Comparison of ENCODE assay signal across 13 cellular contexts in the genomic region with DNA sequence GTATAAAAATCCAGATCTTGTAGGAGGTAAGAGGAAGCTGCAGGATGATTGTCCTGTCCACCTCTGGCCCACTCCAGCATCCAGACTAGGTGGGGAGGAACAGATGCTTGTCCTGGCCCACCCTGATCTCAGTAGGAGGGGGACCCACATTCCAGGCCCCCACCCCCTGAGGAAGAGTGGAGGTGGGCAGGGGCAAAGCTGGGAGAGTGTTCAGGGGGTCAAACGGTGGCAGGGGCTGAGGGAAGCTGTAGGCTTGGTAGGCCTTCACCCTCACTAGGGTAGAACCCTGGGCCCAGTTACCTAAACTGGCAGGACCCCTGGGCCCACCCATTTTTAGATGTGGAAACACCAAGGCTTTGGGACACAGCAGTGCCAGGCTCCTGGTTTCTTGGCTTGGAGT. TPM values are rescaled to one million over a fixed set of nuclear protein-coding genes. Genes with fewer than 3 reads are reported as not detected.
DNase-seq lines count a peak whose midpoint lies in the region; FAIRE-seq and TF ChIP-seq lines count a peak whose summit lies in the region.
"Had no signal": no experiment of that assay in that cellular context is flagged by ENCODE, and none has a peak within 500 bp of the region (broad histone marks: within the 10 kb centered on the region; RNA-seq: fewer than 3 reads in every experiment).

No MANE protein-coding gene starts in this region.

- peaks cover 0 to 18% of the 10 kb centered on the region in 2 experiments for H4K20me1 ChIP-seq in H1 (replicated peaks in 1 of 2; ENCODE audit: control insufficient read depth in 1 of 2, insufficient read depth in 2 of 2, low read length in 2 of 2)

- TF ChIP-seq CTCF in right atrium auricular region (IDR thresholded peaks at IDR 0.05) (no peak), H1 (IDR thresholded peaks at IDR 0.05; ENCODE audit: control extremely low read depth in 1 of 3, insufficient read depth in 1 of 3, low read depth in 1 of 3, low read length in 3 of 3) (no peak), uterus (IDR thresholded peaks at IDR 0.05) (no peak)

- TF ChIP-seq EP300 in H1 (IDR thresholded peaks at IDR 0.05; ENCODE audit: borderline replicate concordance in 1 of 2, low read depth in 2 of 2, low read length in 2 of 2): no peak

- no peaks in the 10 kb centered on the region for H3K36me3 ChIP-seq in right atrium auricular region
- H3K36me3 ChIP-seq in H1 (ENCODE audit: control insufficient read depth in 2 of 4, insufficient read depth in 4 of 4, low read length in 3 of 4): no peaks in the 10 kb centered on the region
- H3K36me3 ChIP-seq in uterus: no peaks in the 10 kb centered on the region

- no peak overlapping the region for H2AK5ac ChIP-seq in H1 (ENCODE audit: low read depth, low read length)

- no peak overlapping the region for H3K4me2 ChIP-seq in H1 (ENCODE audit: insufficient read depth in 1 of 2, low read depth in 2 of 2, low read length in 2 of 2)

- FAIRE-seq in H1 (lab: Jason Lieb, UNC): no peak

- 0 out of 2 replicates have a peak overlapping the region, but pooled peaks have one; percentile 35 for H2BK5ac ChIP-seq in H1 (ENCODE audit: low read depth, low read length)

- H3K4ac ChIP-seq in H1 (replicated peaks; ENCODE audit: insufficient read length, low read depth, low read length): no peak overlapping the region

- no peaks in the 10 kb centered on the region for H3K79me2 ChIP-seq in H1 (ENCODE audit: control insufficient read depth in 1 of 2, insufficient read depth in 2 of 2, low read length in 2 of 2)

- CTCF ChIA-PET in H1 (lab: Charles Lee; ENCODE audit: partially characterized antibody): interaction anchor here (0.6 to 58.8 kb wide), 12 partner anchors 9 to 128 kb away, joined by 3 to 2442 read pairs (median 6); a partner anchor contains a TSS

- POLR2A ChIA-PET in H1 (lab: Charles Lee; ENCODE audit: partially characterized antibody): interaction anchor here (0.7 to 4.4 kb wide), 9 partner anchors 10 to 71 kb away, joined by 3 to 22 read pairs (median 4); a partner anchor contains a TSS

- H4K91ac ChIP-seq in H1 (replicated peaks; ENCODE audit: insufficient read length, low read length): no peak overlapping the region

- H3K23ac ChIP-seq in H1 (ENCODE audit: insufficient read length): no peak overlapping the region

- H3K9me3 ChIP-seq in right atrium auricular region (no peaks in the 10 kb centered on the region), H1 (ENCODE audit: insufficient read depth in 2 of 2, low read depth in 1 of 2, low read length in 1 of 2) (no peaks in the 10 kb centered on the region), uterus (no peaks in the 10 kb centered on the region)

- H2BK120ac ChIP-seq in H1 (replicated peaks; ENCODE audit: low read depth, low read length): no peak overlapping the region

- TF ChIP-seq POLR2A in H1 (IDR thresholded peaks at IDR 0.05; ENCODE audit: control extremely low read depth in 1 of 2, low read depth in 2 of 2, low read length in 2 of 2) (no peak), uterus (IDR thresholded peaks at IDR 0.05) (no peak)

- no peak overlapping the region for H2BK12ac ChIP-seq in H1 (ENCODE audit: low read depth, low read length)

- H3K4me1 ChIP-seq in right atrium auricular region (peaks cover 0 to 71% of the 10 kb centered on the region in 2 donors), H1 (replicated peaks in 1 of 4; ENCODE audit: control insufficient read depth in 3 of 4, insufficient read depth in 4 of 4, low read length in 3 of 4) (peaks cover 0 to 25% (median 15%) of the 10 kb centered on the region in 4 experiments; a peak in 6 of 7 replicates), uterus (peaks cover 0 to 5% of the 10 kb centered on the region in 2 donors)

- H3K23me2 ChIP-seq in H1 (ENCODE audit: low read depth, low read length): peaks cover 4% of the 10 kb centered on the region; the same call in 1 of the 2 replicates

- TF ChIP-seq RAD21 in H1 (IDR thresholded peaks at IDR 0.05 in 1 of 2, conservative IDR thresholded peaks at IDR 0.05 in 1 of 2; ENCODE audit: low read depth in 2 of 2, low read length in 2 of 2): no peak

- no peak overlapping the region for H3K18ac ChIP-seq in H1 (ENCODE audit: extremely low read depth, low read length)

- H4K8ac ChIP-seq in H1 (ENCODE audit: extremely low read depth, insufficient read depth, low read length): no peak overlapping the region

- no peak overlapping the region for H3K9ac ChIP-seq in H1 (replicated peaks in 1 of 4; ENCODE audit: extremely low read depth in 1 of 4, low read depth in 3 of 4, low read length in 3 of 4)

- no peak overlapping the region for H3K14ac ChIP-seq in H1 (ENCODE audit: insufficient read length)

- no peaks in the 10 kb centered on the region for H3K27me3 ChIP-seq in right atrium auricular region
- H3K27me3 ChIP-seq in H1 (replicated peaks in 1 of 4; ENCODE audit: control insufficient read depth in 3 of 4, extremely low read depth in 1 of 4, insufficient read depth in 3 of 4, low read length in 3 of 4): peaks cover 0 to 21% (median 11%) of the 10 kb centered on the region in 4 experiments; a peak in 4 of 7 replicates
- H3K27me3 ChIP-seq in uterus: no peaks in the 10 kb centered on the region

- no peak overlapping the region for H4K5ac ChIP-seq in H1 (ENCODE audit: insufficient read length, low read depth, low read length)

- H2BK15ac ChIP-seq in H1 (ENCODE audit: low read length): no peak overlapping the region

- DNase-seq in right atrium auricular region (ENCODE audit: low spot score): no peak
- no peak for DNase-seq in cardiac septum (ENCODE audit: low spot score)
- no peak for DNase-seq in H1 (ENCODE audit: low read depth in 1 of 2, low spot score in 2 of 2)
- DNase-seq in posterior vena cava (ENCODE audit: low spot score): peak; percentile 75
- no peak for DNase-seq in uterus
- no peak for DNase-seq in stimulated activated naive CD4-positive, alpha-beta T cell (lab: John Stamatoyannopoulos, UW)
- DNase-seq in stimulated activated CD4-positive, alpha-beta T cell treated with anti-CD3 and anti-CD28 coated beads, Interleukin-2, amount 100 ng/mL, for 48 hours: no peak
- DNase-seq in G401 (ENCODE audit: low spot score): no peak
- DNase-seq: activated CD4-positive, alpha-beta T cell treated with anti-CD3 and anti-CD28 coated beads, Interleukin-2, amount 50 U/mL, for 48 hours; activated naive CD4-positive, alpha-beta T cell treated with anti-CD3 and anti-CD28 coated beads for 36 hours; glutamatergic neuron; NCI-H2081 had no signal

- WGBS in H1 (ENCODE audit: extremely low coverage in 1 of 2, insufficient coverage in 1 of 2, insufficient read length in 1 of 2, insufficient replicate concordance in 2 of 2, low coverage in 1 of 2, low lambda C conversion rate in 2 of 2, missing lambda C conversion rate in 1 of 2), 2 experiments: 87% methylated on average over 1 of the region's 1 CpG; no CpG with 5 or more reads in 1 of the 2 experiments

- H3K27ac ChIP-seq in right atrium auricular region (peak overlapping the region; percentile 76 to 78), H1 (ENCODE audit: low read depth, low read length) (no peak overlapping the region), uterus (peak overlapping the region; percentile 55 to 71)

- in situ Hi-C loops in G401 (cut with HindIII; ENCODE audit: low sequenced_read_pairs): no loop called here

- H3K4me3 ChIP-seq in right atrium auricular region (no peak overlapping the region), H1 (ENCODE audit: extremely low read depth in 1 of 4, insufficient read depth in 2 of 4, low read depth in 3 of 4, low read length in 4 of 4) (no peak overlapping the region), uterus (no peak overlapping the region)

- no peaks in the 10 kb centered on the region for H3K79me1 ChIP-seq in H1 (ENCODE audit: low read depth, low read length)

- intact Hi-C loops in cardiac septum (cut with DNase I): no loop called here
- intact Hi-C loops in posterior vena cava (cut with DNase I): loop anchor here (5.0 kb wide), 3 partner anchors 35 to 1785 kb away; a partner anchor contains a TSS
- intact Hi-C loops in uterus (cut with DNase I; ENCODE audit: low total_unique reads): loop anchor here (5.0 kb wide), 1 partner anchor 60 kb away; no protein-coding TSS in a partner anchor

- H2BK20ac ChIP-seq in H1 (ENCODE audit: low read length): no peak overlapping the region

- no peak overlapping the region for H2AFZ ChIP-seq in H1 (ENCODE audit: low read length)

- no peak overlapping the region for H3K56ac ChIP-seq in H1 (replicated peaks; ENCODE audit: insufficient read length, low read depth, low read length)

RNA-seq across cellular contexts. Expression of a gene that starts 4.1 kb away (rescaled TPM):
- total RNA-seq in right atrium auricular region (10 to 100 TPM; 48.9 to 52.0 TPM), cardiac septum (20.7 TPM), posterior vena cava (10 to 100 TPM; 28.5 to 33.8 TPM), uterus (10 to 100 TPM in 3 of 4 donors, 1 to 10 TPM in 1; 1.3 to 50.5 (median 15.4) TPM)
- total RNA-seq in H1 (2021; fragmentation: NEBNext Ultra II Directional; extraction: Animal tissue kit (Norgen Biotek cat#: 25700)): 14.0 and 14.1 TPM in 2 replicates
- polyA plus RNA-seq in H1 (2011; rRNA removed): 9.5 and 12.1 TPM in 2 replicates
- 9.6 TPM for polyA plus RNA-seq in H1 (2011; cell fraction: cytosol; rRNA removed)
- 16.1 TPM for polyA plus RNA-seq in H1 (2011; cell fraction: nucleus; rRNA removed)
- polyA plus RNA-seq in H1 (2012, experiment 1 of 2): 8.3 to 11.4 TPM (median 10.2 TPM) in 4 replicates
- polyA plus RNA-seq in H1 (2012, experiment 2 of 2): 8.6 TPM
- 9.4 TPM for polyA plus RNA-seq in H1 (2013, experiment 1 of 2)
- 10.8 TPM for polyA plus RNA-seq in H1 (2013, experiment 2 of 2)
- polyA minus RNA-seq in H1 (2011; rRNA and poly(A)+ RNA removed): 7.2 and 7.3 TPM in 2 replicates
- 6.8 TPM for polyA minus RNA-seq in H1 (2011; cell fraction: cytosol; rRNA and poly(A)+ RNA removed)
- polyA minus RNA-seq in H1 (2011; cell fraction: nucleus; rRNA and poly(A)+ RNA removed): 7.3 TPM
- total RNA-seq in G401 (2014; rRNA removed; shearing (Covaris generic)): 32.3 and 34.4 TPM in 2 replicates

RNA-seq across cellular contexts. Expression of a gene that starts 18.5 kb away (rescaled TPM):
- total RNA-seq in right atrium auricular region (10 to 100 TPM; 19.8 to 26.8 TPM), cardiac septum (26.3 TPM), posterior vena cava (10 to 100 TPM; 18.3 to 33.5 TPM), uterus (100 to 1,000 TPM in 1 of 4 donors, 10 to 100 TPM in 3; 13.5 to 105 (median 48.7) TPM)
- total RNA-seq in H1 (2021; fragmentation: NEBNext Ultra II Directional; extraction: Animal tissue kit (Norgen Biotek cat#: 25700)): 6.7 and 9.4 TPM in 2 replicates
- 5.0 and 5.2 TPM in 2 replicates for polyA plus RNA-seq in H1 (2011; rRNA removed)
- polyA plus RNA-seq in H1 (2011; cell fraction: cytosol; rRNA removed): 6.0 TPM
- 31.6 TPM for polyA plus RNA-seq in H1 (2011; cell fraction: nucleus; rRNA removed)
- polyA plus RNA-seq in H1 (2012, experiment 1 of 2): 4.1 to 5.7 TPM (median 5.2 TPM) in 4 replicates
- polyA plus RNA-seq in H1 (2012, experiment 2 of 2): 3.1 TPM
- polyA plus RNA-seq in H1 (2013, experiment 1 of 2): 4.2 TPM
- 3.9 TPM for polyA plus RNA-seq in H1 (2013, experiment 2 of 2)
- polyA minus RNA-seq in H1 (2011; rRNA and poly(A)+ RNA removed): 5.2 and 8.0 TPM in 2 replicates
- 1.8 TPM for polyA minus RNA-seq in H1 (2011; cell fraction: cytosol; rRNA and poly(A)+ RNA removed)
- polyA minus RNA-seq in H1 (2011; cell fraction: nucleus; rRNA and poly(A)+ RNA removed): 16.2 TPM
- total RNA-seq in G401 (2014; rRNA removed; shearing (Covaris generic)): 6.1 and 9.0 TPM in 2 replicates

RNA-seq across cellular contexts. Expression of a gene that starts 42.6 kb away (rescaled TPM):
- total RNA-seq in right atrium auricular region (10 to 100 TPM; 33.4 to 60.2 TPM), cardiac septum (62.7 TPM), posterior vena cava (100 to 1,000 TPM; 111 to 126 TPM), uterus (100 to 1,000 TPM in 1 of 4 donors, 10 to 100 TPM in 3; 33.0 to 191 (median 42.5) TPM)
- 82.0 and 84.9 TPM in 2 replicates for total RNA-seq in H1 (2021; fragmentation: NEBNext Ultra II Directional; extraction: Animal tissue kit (Norgen Biotek cat#: 25700))
- 25.5 and 52.0 TPM in 2 replicates for polyA plus RNA-seq in H1 (2011; rRNA removed)
- 27.2 TPM for polyA plus RNA-seq in H1 (2011; cell fraction: cytosol; rRNA removed)
- 208 TPM for polyA plus RNA-seq in H1 (2011; cell fraction: nucleus; rRNA removed)
- 46.5 to 68.3 TPM (median 65.5 TPM) in 4 replicates for polyA plus RNA-seq in H1 (2012, experiment 1 of 2)
- polyA plus RNA-seq in H1 (2012, experiment 2 of 2): 57.8 TPM
- polyA plus RNA-seq in H1 (2013, experiment 1 of 2): 40.9 TPM
- polyA plus RNA-seq in H1 (2013, experiment 2 of 2): 38.9 TPM
- polyA minus RNA-seq in H1 (2011; rRNA and poly(A)+ RNA removed): 11.6 and 23.5 TPM in 2 replicates
- polyA minus RNA-seq in H1 (2011; cell fraction: cytosol; rRNA and poly(A)+ RNA removed): 27.2 TPM
- polyA minus RNA-seq in H1 (2011; cell fraction: nucleus; rRNA and poly(A)+ RNA removed): 48.1 TPM
- total RNA-seq in G401 (2014; rRNA removed; shearing (Covaris generic)): 26.8 and 46.8 TPM in 2 replicates

RNA-seq across cellular contexts. Expression of a gene that starts 51.9 kb away (rescaled TPM):
- total RNA-seq in right atrium auricular region (1 to 10 TPM in 1 of 2 donors, under 1 TPM in 1; 0.55 to 2.1 TPM), cardiac septum (0.24 TPM), posterior vena cava (1 to 10 TPM in 1 of 2 donors, under 1 TPM in 1; 0.38 to 1.7 TPM), uterus (under 1 TPM in 2 of 4 donors, not detected in 2; 0.28 to 0.64 TPM)
- total RNA-seq in H1 (2021; fragmentation: NEBNext Ultra II Directional; extraction: Animal tissue kit (Norgen Biotek cat#: 25700)): not detected in 2 replicates
- polyA plus RNA-seq in H1 (2011; rRNA removed): not detected in 2 replicates
- not detected for polyA plus RNA-seq in H1 (2011; cell fraction: cytosol; rRNA removed)
- not detected for polyA plus RNA-seq in H1 (2011; cell fraction: nucleus; rRNA removed)
- not detected in 4 replicates for polyA plus RNA-seq in H1 (2012, experiment 1 of 2)
- polyA plus RNA-seq in H1 (2012, experiment 2 of 2): not detected
- not detected for polyA plus RNA-seq in H1 (2013, experiment 1 of 2)
- polyA plus RNA-seq in H1 (2013, experiment 2 of 2): not detected
- polyA minus RNA-seq in H1 (2011; rRNA and poly(A)+ RNA removed): 0.29 TPM in 1 of 2 replicates, not detected in the other
- not detected for polyA minus RNA-seq in H1 (2011; cell fraction: cytosol; rRNA and poly(A)+ RNA removed)
- not detected for polyA minus RNA-seq in H1 (2011; cell fraction: nucleus; rRNA and poly(A)+ RNA removed)
- 1.9 TPM in 1 of 2 replicates, not detected in the other for total RNA-seq in G401 (2014; rRNA removed; shearing (Covaris generic))
- polyA plus RNA-seq: liver had no signal
